ENCODE assay signal across 17 cellular contexts in the genomic region with DNA sequence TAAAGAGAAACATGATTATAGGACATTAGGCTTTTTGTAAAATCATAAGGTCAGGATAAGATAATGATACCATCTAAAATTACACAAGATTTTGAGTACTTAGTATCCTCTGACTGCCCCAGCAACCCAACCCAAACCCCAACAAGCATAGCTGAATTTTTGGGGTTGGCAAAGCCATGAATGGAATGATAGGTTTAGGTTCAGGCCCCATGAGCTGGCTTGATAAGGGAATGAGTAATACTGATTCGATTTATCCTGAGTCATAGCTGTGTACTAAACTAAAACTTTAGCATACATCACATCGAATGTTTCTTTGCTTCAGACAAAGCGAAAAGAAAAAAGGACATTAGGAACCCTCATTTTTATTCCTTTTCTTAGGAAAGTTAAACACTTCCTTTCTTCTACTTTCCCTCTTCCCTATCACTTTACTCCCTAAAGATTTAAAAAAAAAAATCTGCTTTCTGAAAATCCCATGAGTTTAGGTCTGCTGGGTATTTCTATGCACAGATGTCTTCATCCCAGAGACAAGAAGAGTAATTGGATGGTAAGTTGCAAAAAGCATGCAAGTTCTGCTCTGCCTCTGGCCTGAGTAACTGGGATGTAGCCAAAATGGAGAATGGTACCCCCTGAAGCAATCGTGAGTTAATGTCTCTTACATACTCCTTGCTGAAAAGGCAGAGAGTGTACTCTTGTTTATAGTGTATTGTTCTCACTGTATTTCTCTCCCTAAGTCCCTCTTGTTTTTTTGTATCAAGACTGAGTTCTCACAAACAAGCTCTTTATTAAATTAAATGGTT.
DNase-seq lines count a peak whose midpoint lies in the region; ATAC-seq, FAIRE-seq and TF ChIP-seq lines count a peak whose summit lies in the region.
"Had no signal": no experiment of that assay in that cellular context is flagged by ENCODE, and none has a peak within 500 bp of the region (broad histone marks: within the 10 kb centered on the region; RNA-seq: fewer than 3 reads in every experiment).

No MANE protein-coding gene starts in this region.

- BruUV-seq in IMR-90 (replicated peaks; lab: Mats Ljungman, UMichigan) (no TSS peak), K562 (replicated peaks; lab: Mats Ljungman, UMichigan) (no TSS peak)

- H3K36me3 ChIP-seq in IMR-90 (ENCODE audit: control insufficient read depth, insufficient read depth, low read length) (no peaks in the 10 kb centered on the region), K562 (ENCODE audit: control insufficient read depth, insufficient read depth, low read length) (no peaks in the 10 kb centered on the region), mesenchymal stem cell (ENCODE audit: control insufficient read depth in 1 of 2, insufficient read depth in 2 of 2, low read depth in 1 of 2, low read length in 2 of 2) (peaks cover 0 to 5% of the 10 kb centered on the region in 2 experiments)
- H3K36me3 ChIP-seq: gastroesophageal sphincter, WERI-Rb-1 had no signal

- peak overlapping the region; percentile 99 for H2BK20ac ChIP-seq in IMR-90 (ENCODE audit: low read depth, low read length)

- peak overlapping the region; percentile 96 for H2AK5ac ChIP-seq in IMR-90 (ENCODE audit: low read depth, low read length)
- H2AK5ac ChIP-seq in mesenchymal stem cell (ENCODE audit: low read length, severe bottlenecking) = no peak overlapping the region

- peak overlapping the region; percentile 29 for H2AK9ac ChIP-seq in IMR-90 (replicated peaks; ENCODE audit: low read depth, low read length, poor library complexity)

- H4K91ac ChIP-seq in IMR-90 (ENCODE audit: insufficient read depth, low read depth, low read length) = peak overlapping the region; percentile 80
- H4K91ac ChIP-seq in mesenchymal stem cell (ENCODE audit: low read length) = no peak overlapping the region

- H3K4me2 ChIP-seq in IMR-90 (ENCODE audit: low read depth, low read length) = peak overlapping the region; percentile 73
- no peak overlapping the region for H3K4me2 ChIP-seq in K562 (ENCODE audit: insufficient read depth, low read length)
- H3K4me2 ChIP-seq in mesenchymal stem cell (ENCODE audit: low read length, poor library complexity, severe bottlenecking) = no peak overlapping the region

- peaks cover 3% of the 10 kb centered on the region for H3K9me3 ChIP-seq in IMR-90 (ENCODE audit: control insufficient read depth, insufficient read depth, low read length)
- no peaks in the 10 kb centered on the region for H3K9me3 ChIP-seq in K562 (replicated peaks; ENCODE audit: control insufficient read depth, insufficient read depth, low read depth, low read length)
- H3K9me3 ChIP-seq in mesenchymal stem cell (ENCODE audit: control insufficient read depth, low read length) = peaks cover 8% of the 10 kb centered on the region

- peak overlapping the region; percentile 15 to 85 for H4K8ac ChIP-seq in IMR-90 (ENCODE audit: low read depth in 2 of 2, low read length in 2 of 2)
- no peak overlapping the region for H4K8ac ChIP-seq in mesenchymal stem cell (ENCODE audit: low read length)

- peak overlapping the region; percentile 95 for H2BK120ac ChIP-seq in IMR-90 (ENCODE audit: low read depth, low read length)
- no peak overlapping the region for H2BK120ac ChIP-seq in mesenchymal stem cell (ENCODE audit: low read depth, low read length)

- H2BK5ac ChIP-seq in IMR-90 (ENCODE audit: low read depth, low read length, poor library complexity, severe bottlenecking) (peak overlapping the region; percentile 93), mesenchymal stem cell (ENCODE audit: low read depth, low read length, poor library complexity, severe bottlenecking) (no peak overlapping the region)

- in situ Hi-C loops in IMR-90 (cut with MboI; ENCODE audit: low sequenced_read_pairs) = no loop called here
- in situ Hi-C loops in K562 (cut with MboI) = no loop called here

- no peaks in the 10 kb centered on the region for H4K20me1 ChIP-seq in IMR-90 (ENCODE audit: insufficient read depth, low read length)
- H4K20me1 ChIP-seq in K562 (replicated peaks; ENCODE audit: control insufficient read depth, insufficient read depth, low read length) = no peaks in the 10 kb centered on the region

- CTCF ChIA-PET in IMR-90 (lab: Yijun Ruan, JAX) (interaction anchor here (0.7 kb wide), 3 partner anchors 40 to 105 kb away, joined by 3 to 6 read pairs (median 5); no protein-coding TSS in a partner anchor), K562 (lab: Yijun Ruan, JAX; ENCODE audit: low intra/inter-chr PET ratio) (no interaction called here)

- peak overlapping the region; percentile 69 for H3K14ac ChIP-seq in IMR-90 (replicated peaks; ENCODE audit: low read depth, low read length)
- no peak overlapping the region for H3K14ac ChIP-seq in mesenchymal stem cell (ENCODE audit: low read length in 2 of 2)

- H3K56ac ChIP-seq in IMR-90 (ENCODE audit: extremely low read depth, insufficient read depth, low read length) = peak overlapping the region; percentile 80

- H2AFZ ChIP-seq in IMR-90 (replicated peaks; ENCODE audit: low read length, poor library complexity) = no peak overlapping the region
- no peak overlapping the region for H2AFZ ChIP-seq in K562 (ENCODE audit: low read depth, low read length)
- H2AFZ ChIP-seq in mesenchymal stem cell (ENCODE audit: low read depth, low read length) = no peak overlapping the region

- POLR2A ChIA-PET in IMR-90 (lab: Charles Lee; ENCODE audit: unreplicated experiment) = no interaction called here
- POLR2A ChIA-PET in K562 (lab: Yijun Ruan, JAX) = no interaction called here

- intact Hi-C loops in IMR-90 (cut with micrococcal nuclease) = no loop called here
- intact Hi-C loops in K562 (cut with micrococcal nuclease) = no loop called here

- no peak overlapping the region for H3K4me3 ChIP-seq in AG10803 (ENCODE audit: low read length)
- no peak overlapping the region for H3K4me3 ChIP-seq in IMR-90 (ENCODE audit: insufficient read depth, low read depth, low read length)
- no peak overlapping the region for H3K4me3 ChIP-seq in K562
- no peak overlapping the region for H3K4me3 ChIP-seq in mesenchymal stem cell (ENCODE audit: insufficient read depth in 1 of 2, low read depth in 1 of 2, low read length in 2 of 2)
- H3K4me3 ChIP-seq: gastroesophageal sphincter had no signal

- DNase-seq in AG10803 (ENCODE audit: low read depth) (peak; percentile 70), IMR-90 (peak; percentile 83), K562 (ENCODE audit: extremely low read depth in 1 of 4, low spot score in 3 of 4) (no peak), mesenchymal stem cell (peak; percentile 36), HK-2 (ENCODE audit: unreplicated experiment) (no peak), mesenteric fat pad (ENCODE audit: low spot score) (no peak), middle frontal gyrus (ENCODE audit: extremely low spot score, low spot score) (no peak)
- no peak for DNase-seq in effector CD8-positive, alpha-beta T cell (lab: John Stamatoyannopoulos, UW)
- DNase-seq: activated CD8-positive, alpha-beta memory T cell treated with anti-CD3 and anti-CD28 coated beads, Interleukin-2, amount 50 U/mL, for 48 hours; activated naive CD8-positive, alpha-beta T cell treated with anti-CD3 and anti-CD28 coated beads for 36 hours; dermis blood vessel endothelial cell; kidney; MM.1S; NK-92 treated with Interleukin-12 subunit alpha and Interleukin-12 subunit beta, amount 100 ng/mL, for 24 hours; stimulated activated naive CD8-positive, alpha-beta T cell treated with anti-CD3 and anti-CD28 coated beads, Interleukin-15, Interleukin-2, amounts not matched to agents 100 U/mL and 50 U/mL, for 24 hours; WERI-Rb-1 had no signal

- TF ChIP-seq EP300 in K562 (IDR thresholded peaks at IDR 0.05; ENCODE audit: low read length) = no peak

- peak overlapping the region; percentile 81 for H3K18ac ChIP-seq in IMR-90 (ENCODE audit: low read depth, low read length)
- no peak overlapping the region for H3K18ac ChIP-seq in mesenchymal stem cell (ENCODE audit: low read depth in 1 of 2, low read length in 2 of 2)

- no peak for TF ChIP-seq CTCF in AG10803 (conservative IDR thresholded peaks at IDR 0.05; ENCODE audit: low read length)
- TF ChIP-seq CTCF in IMR-90 (conservative IDR thresholded peaks at IDR 0.05; ENCODE audit: low read depth, low read length) = no peak
- TF ChIP-seq CTCF in K562 (IDR thresholded peaks at IDR 0.05 in 2 of 3, conservative IDR thresholded peaks at IDR 0.05 in 1 of 3; ENCODE audit: insufficient read depth in 2 of 3, low read depth in 1 of 3, low read length in 3 of 3) = no peak

- ATAC-seq in IMR-90 (ENCODE audit: low read depth) (peak; percentile 93), K562 (no peak)
- ATAC-seq: gastroesophageal sphincter; stimulated activated naive CD8-positive, alpha-beta T cell treated with anti-CD3 and anti-CD28 coated beads, Interleukin-15, Interleukin-2, amounts not matched to agents 100 U/mL and 50 U/mL, for 24 hours had no signal

- H3K23ac ChIP-seq in IMR-90 (ENCODE audit: low read depth, low read length) (peak overlapping the region; percentile 81), mesenchymal stem cell (ENCODE audit: low read length in 2 of 2) (no peak overlapping the region)

- TF ChIP-seq POLR2A in IMR-90 (IDR thresholded peaks at IDR 0.05; ENCODE audit: low read depth, low read length) = no peak
- no peak for TF ChIP-seq POLR2A in K562 (conservative IDR thresholded peaks at IDR 0.05)

- no peak overlapping the region for H2BK12ac ChIP-seq in mesenchymal stem cell (ENCODE audit: low read length in 2 of 2)

- H3K4me1 ChIP-seq in IMR-90 (ENCODE audit: control insufficient read depth, insufficient read depth, low read length) (peaks cover 6% of the 10 kb centered on the region), K562 (replicated peaks in 1 of 2; ENCODE audit: control insufficient read depth in 2 of 2, insufficient read depth in 2 of 2, low read length in 2 of 2) (no peaks in the 10 kb centered on the region), mesenchymal stem cell (ENCODE audit: control insufficient read depth, insufficient read depth, low read depth, low read length) (no peaks in the 10 kb centered on the region)
- H3K4me1 ChIP-seq: gastroesophageal sphincter had no signal

- H3K27me3 ChIP-seq in IMR-90 (ENCODE audit: control insufficient read depth, insufficient read depth, low read length) = no peaks in the 10 kb centered on the region
- no peaks in the 10 kb centered on the region for H3K27me3 ChIP-seq in K562 (ENCODE audit: control insufficient read depth in 2 of 2, insufficient read depth in 2 of 2, low read length in 2 of 2)
- no peaks in the 10 kb centered on the region for H3K27me3 ChIP-seq in mesenchymal stem cell (ENCODE audit: control insufficient read depth in 1 of 2, insufficient read depth in 1 of 2, low read length in 2 of 2)
- H3K27me3 ChIP-seq: gastroesophageal sphincter had no signal

- peak overlapping the region; percentile 69; the same call in 1 of the 2 replicates for H4K5ac ChIP-seq in IMR-90 (ENCODE audit: low read depth, low read length)

- H3K79me1 ChIP-seq in IMR-90 (ENCODE audit: low read depth in 1 of 2, low read length in 2 of 2) = 0 out of 4 replicates have a peak, but pooled peaks cover 3 to 4% of the 10 kb centered on the region in 2 experiments
- no peaks in the 10 kb centered on the region for H3K79me1 ChIP-seq in mesenchymal stem cell (replicated peaks; ENCODE audit: low read length, poor library complexity, severe bottlenecking)

- H3K27ac ChIP-seq in IMR-90 (ENCODE audit: insufficient read depth, low read length) (peak overlapping the region; percentile 96), K562 (ENCODE audit: extremely low read depth, low read depth, low read length) (no peak overlapping the region), mesenchymal stem cell (ENCODE audit: low read length, poor library complexity, severe bottlenecking) (no peak overlapping the region)
- H3K27ac ChIP-seq: gastroesophageal sphincter, WERI-Rb-1 had no signal

- H2BK15ac ChIP-seq in IMR-90 (ENCODE audit: low read depth, low read length) (peak overlapping the region; percentile 10; the same call in 1 of the 3 replicates), mesenchymal stem cell (ENCODE audit: low read depth, poor library complexity, severe bottlenecking) (no peak overlapping the region)

- H3K9me1 ChIP-seq in IMR-90 (ENCODE audit: insufficient read depth, low read length) (peaks cover 3% of the 10 kb centered on the region), K562 (ENCODE audit: control insufficient read depth, insufficient read depth, low read length) (no peaks in the 10 kb centered on the region)

- FAIRE-seq in K562 (lab: Jason Lieb, UNC) = no peak
- FAIRE-seq: kidney had no signal

- dilution Hi-C loops in IMR-90 (cut with HindIII; ENCODE audit: low sequenced_read_pairs, unreplicated experiment) = no loop called here

- WGBS in IMR-90 (ENCODE audit: extremely low coverage in 2 of 2, insufficient read length in 1 of 2), 2 experiments = 20% methylated on average over 2 of the region's 4 CpGs; no CpG with 5 or more reads in 1 of the 2 experiments
- WGBS in K562 (ENCODE audit: insufficient coverage, low coverage, missing lambda C conversion rate) = 18% methylated on average over 4 of the region's 4 CpGs
- WGBS in mesenchymal stem cell = 79% methylated on average over 3 of the region's 4 CpGs

- H3K4ac ChIP-seq in IMR-90 (ENCODE audit: low read depth, low read length) = peak overlapping the region; percentile 97
- no peak overlapping the region for H3K4ac ChIP-seq in mesenchymal stem cell (ENCODE audit: low read depth in 1 of 2, low read length in 2 of 2)

- H3K79me2 ChIP-seq in K562 (ENCODE audit: control insufficient read depth, insufficient read depth, low read length) = no peaks in the 10 kb centered on the region

- H3K9ac ChIP-seq in IMR-90 (ENCODE audit: low read depth, low read length) = peak overlapping the region; percentile 89
- H3K9ac ChIP-seq in K562 (ENCODE audit: insufficient read depth in 1 of 2, low read depth in 2 of 2, low read length in 2 of 2) = no peak overlapping the region
- peak overlapping the region; percentile 37 for H3K9ac ChIP-seq in mesenchymal stem cell (ENCODE audit: low read length)

- TF ChIP-seq RAD21 in IMR-90 (IDR thresholded peaks at IDR 0.05; ENCODE audit: low read length) (no peak), K562 (CRISPR knock-in tag; conservative IDR thresholded peaks at IDR 0.05 in 1 of 2, IDR thresholded peaks at IDR 0.05 in 1 of 2) (no peak)

Comparison
In these comparisons a context has a peak if more than half of its experiments do, and no peak if none do; other contexts are left out.
1. DNase-seq: peak in AG10803 (single experiment), IMR-90 (single experiment) and mesenchymal stem cell (single experiment); none in K562 (0 of 4), HK-2 (single experiment), effector CD8-positive, alpha-beta T cell (single experiment), mesenteric fat pad (single experiment) and middle frontal gyrus (single experiment).
2. H3K9ac ChIP-seq: peak in IMR-90 (single experiment) and mesenchymal stem cell (single experiment); none in K562 (0 of 2).